In the genomic region with DNA sequence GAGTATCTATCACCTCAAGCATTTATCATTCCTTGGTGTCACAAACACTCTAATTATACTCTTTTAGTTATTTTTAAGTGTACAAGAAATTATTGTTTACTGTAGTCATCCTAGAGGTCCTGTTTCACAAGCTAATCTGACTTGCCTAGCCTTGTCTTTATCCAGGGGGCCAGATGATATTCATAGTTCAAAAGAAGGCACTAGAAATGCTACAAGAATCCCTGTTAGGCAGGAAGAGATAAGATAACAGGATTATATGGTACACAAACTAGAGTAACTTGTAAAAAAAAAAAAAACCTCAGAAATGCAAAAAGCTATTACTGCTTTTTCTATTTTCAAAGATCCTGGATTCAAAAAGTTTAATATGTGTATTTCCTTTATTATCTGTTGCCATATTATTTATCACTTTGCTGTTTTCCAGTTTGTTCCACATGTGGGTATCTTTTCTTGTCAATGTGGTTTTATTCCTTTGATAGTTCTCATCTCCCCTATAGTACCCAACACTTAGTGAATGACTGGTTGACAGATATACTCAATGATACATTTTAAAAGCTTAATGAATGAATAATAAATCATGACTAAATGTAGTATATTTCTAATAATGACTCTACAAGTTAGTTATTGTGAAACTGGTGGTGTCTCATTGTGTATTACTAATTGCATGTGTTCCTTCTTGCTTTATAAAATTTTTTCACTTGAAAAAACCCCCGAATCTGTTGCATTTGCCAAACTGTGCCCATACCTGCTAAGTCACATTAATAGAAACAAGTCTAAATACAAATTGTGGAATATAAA, we compare ENCODE assay signal across 22 cellular contexts.
"Had no signal": no experiment of that assay in that cellular context is flagged by ENCODE, and none has a peak within 500 bp of the region (broad histone marks: within the 10 kb centered on the region; RNA-seq: fewer than 3 reads in every experiment).

No MANE protein-coding gene starts in this region.

- H3K27ac Mint-ChIP-seq: activated CD4-positive, alpha-beta T cell treated with anti-CD3 and anti-CD28 coated beads, Interleukin-2, amount 10 ng/mL, durations not matched to agents 24 days and 14 days; activated naive CD4-positive, alpha-beta T cell treated with anti-CD3 and anti-CD28 coated beads, Interleukin-2, amount 50 U/mL, for 72 hours; natural killer cell treated with Interleukin-12 subunit alpha and Interleukin-12 subunit beta and Interleukin-15 and Interleukin-18, amount 100 ng/mL, for 72 hours; stimulated activated naive B cell treated with anti-CD40 and anti-IgM and Interleukin-4, amounts not matched to agents 10 μg/mL and 1 μg/mL and 100 μg/mL, for 72 hours had no signal

- H3K4me2 ChIP-seq: hepatocyte had no signal

- H3K4me1 Mint-ChIP-seq: activated CD4-positive, alpha-beta T cell treated with anti-CD3 and anti-CD28 coated beads, Interleukin-2, amount 10 ng/mL, durations not matched to agents 24 days and 14 days had no signal

- H3K4me3 ChIP-seq: hepatocyte, lower lobe of right lung, pancreas, SJCRH30 had no signal

- H3K4me1 ChIP-seq: lower lobe of right lung, pancreas, SJCRH30 had no signal

- H2AFZ ChIP-seq: hepatocyte had no signal

- ATAC-seq: activated naive CD4-positive, alpha-beta T cell treated with anti-CD3 and anti-CD28 coated beads, Interleukin-2, amount 50 U/mL, for 72 hours; lower lobe of right lung; natural killer cell treated with Interleukin-12 subunit alpha and Interleukin-12 subunit beta and Interleukin-15 and Interleukin-18, amount 100 ng/mL, for 72 hours; pancreas; sciatic nerve; stimulated activated naive B cell treated with anti-CD40 and anti-IgM and Interleukin-4, amounts not matched to agents 10 μg/mL and 1 μg/mL and 100 μg/mL, for 72 hours had no signal

- H3K4me3 Mint-ChIP-seq: activated B cell treated with CpG ODN at 0.5 μM for 24 hours; activated CD4-positive, alpha-beta T cell treated with anti-CD3 and anti-CD28 coated beads, Interleukin-2, amount 10 ng/mL, durations not matched to agents 24 days and 14 days; natural killer cell treated with Interleukin-12 subunit alpha and Interleukin-12 subunit beta and Interleukin-15 and Interleukin-18, amount 100 ng/mL, for 72 hours; stimulated activated naive B cell treated with anti-CD40 and anti-IgM and Interleukin-4, amounts not matched to agents 10 μg/mL and 1 μg/mL and 100 μg/mL, for 72 hours had no signal

- H3K9me3 ChIP-seq: lower lobe of right lung, neutrophil, pancreas, SJCRH30 had no signal

- H3K79me2 ChIP-seq: hepatocyte had no signal

- H3K27me3 ChIP-seq: hepatocyte, neutrophil, pancreas, SJCRH30 had no signal

- DNase-seq: activated B cell treated with CpG ODN at 0.5 μM for 24 hours; activated CD4-positive, alpha-beta T cell treated with anti-CD3 and anti-CD28 coated beads, Interleukin-2, amount 10 ng/mL, durations not matched to agents 24 days and 14 days; activated CD8-positive, alpha-beta memory T cell treated with anti-CD3 and anti-CD28 coated beads for 24 hours; activated CD8-positive, alpha-beta memory T cell treated with anti-CD3 and anti-CD28 coated beads, Interleukin-2, amount 50 U/mL, for 48 hours; activated gamma-delta T cell; activated T-cell treated with anti-CD3 and anti-CD28 coated beads, Interleukin-2, amount 50 U/mL, for 48 hours; amniotic stem cell; caudate nucleus; cortex of kidney; effector CD4-positive, alpha-beta T cell; foreskin fibroblast; islet precursor cell; lower lobe of right lung; pancreas; SJCRH30; stimulated activated CD4-positive, alpha-beta T cell treated with anti-CD3 and anti-CD28 coated beads, Interleukin-4, amount 100 ng/mL, for 24 hours; stimulated activated naive B cell treated with anti-CD40 and anti-IgM and Interleukin-4, amounts not matched to agents 10 μg/mL and 1 μg/mL and 100 μg/mL, for 72 hours had no signal

- H3K36me3 Mint-ChIP-seq: activated naive CD4-positive, alpha-beta T cell treated with anti-CD3 and anti-CD28 coated beads, Interleukin-2, amount 50 U/mL, for 72 hours; natural killer cell treated with Interleukin-12 subunit alpha and Interleukin-12 subunit beta and Interleukin-15 and Interleukin-18, amount 100 ng/mL, for 72 hours had no signal

- H3K27me3 Mint-ChIP-seq: activated B cell treated with CpG ODN at 0.5 μM for 24 hours; activated CD4-positive, alpha-beta T cell treated with anti-CD3 and anti-CD28 coated beads, Interleukin-2, amount 10 ng/mL, durations not matched to agents 24 days and 14 days; natural killer cell treated with Interleukin-12 subunit alpha and Interleukin-12 subunit beta and Interleukin-15 and Interleukin-18, amount 100 ng/mL, for 72 hours; stimulated activated naive B cell treated with anti-CD40 and anti-IgM and Interleukin-4, amounts not matched to agents 10 μg/mL and 1 μg/mL and 100 μg/mL, for 72 hours had no signal

- H3K27ac ChIP-seq: hepatocyte, lower lobe of right lung, neutrophil, pancreas, SJCRH30 had no signal

- H3K36me3 ChIP-seq: lower lobe of right lung, neutrophil, pancreas, SJCRH30 had no signal

- H3K9me3 Mint-ChIP-seq: activated B cell treated with CpG ODN at 0.5 μM for 24 hours; activated CD4-positive, alpha-beta T cell treated with anti-CD3 and anti-CD28 coated beads, Interleukin-2, amount 10 ng/mL, durations not matched to agents 24 days and 14 days; activated naive CD4-positive, alpha-beta T cell treated with anti-CD3 and anti-CD28 coated beads, Interleukin-2, amount 50 U/mL, for 72 hours; natural killer cell treated with Interleukin-12 subunit alpha and Interleukin-12 subunit beta and Interleukin-15 and Interleukin-18, amount 100 ng/mL, for 72 hours; stimulated activated naive B cell treated with anti-CD40 and anti-IgM and Interleukin-4, amounts not matched to agents 10 μg/mL and 1 μg/mL and 100 μg/mL, for 72 hours had no signal
